ENCODE assay signal across 30 cellular contexts in the genomic region with DNA sequence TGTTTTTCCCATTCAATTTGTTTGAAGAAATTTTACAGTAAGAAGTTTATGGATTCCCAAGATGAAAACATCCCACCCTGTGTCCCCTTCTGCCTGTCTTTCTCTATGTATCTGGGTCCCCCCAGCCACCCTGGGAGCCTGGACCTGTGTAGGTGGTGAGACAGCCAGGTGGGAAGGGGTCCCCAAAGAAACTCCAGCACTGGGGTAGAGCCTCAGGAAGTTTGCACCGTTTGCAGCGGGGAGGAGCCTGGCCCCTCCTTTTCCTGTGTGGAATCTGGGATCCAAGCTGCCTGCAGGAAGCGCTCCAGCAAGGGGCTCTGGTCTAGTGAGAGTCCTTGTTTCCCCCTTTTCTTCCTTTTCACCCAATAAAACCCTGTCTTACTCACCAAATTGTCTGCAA. TPM values are rescaled to one million over a fixed set of nuclear protein-coding genes. Genes with fewer than 3 reads are reported as not detected.
"Had no signal": no experiment of that assay in that cellular context is flagged by ENCODE, and none has a peak within 500 bp of the region (broad histone marks: within the 10 kb centered on the region; RNA-seq: fewer than 3 reads in every experiment).

No MANE protein-coding gene starts in this region.

- H3K36me3 Mint-ChIP-seq: activated CD4-positive, alpha-beta memory T cell treated with anti-CD3 and anti-CD28 coated beads for 36 hours; activated naive CD4-positive, alpha-beta T cell treated with anti-CD3 and anti-CD28 coated beads, Interleukin-2, amount 50 U/mL, for 24 hours; activated naive CD8-positive, alpha-beta T cell treated with anti-CD3 and anti-CD28 coated beads for 36 hours had no signal

- ATAC-seq: activated CD4-positive, CD25-positive, alpha-beta regulatory T cell treated with anti-CD3 and anti-CD28 coated beads, Interleukin-2, amount 50 U/mL, for 24 hours; activated naive CD8-positive, alpha-beta T cell treated with anti-CD3 and anti-CD28 coated beads, Interleukin-2, amount 50 U/mL, for 24 hours; body of pancreas; gastroesophageal sphincter; T-helper 17 cell had no signal

- H3K27ac Mint-ChIP-seq: activated B cell treated with CpG ODN at 0.5 μM for 24 hours; activated CD4-positive, alpha-beta memory T cell treated with anti-CD3 and anti-CD28 coated beads for 36 hours; activated naive CD4-positive, alpha-beta T cell treated with anti-CD3 and anti-CD28 coated beads for 36 hours; activated naive CD4-positive, alpha-beta T cell treated with anti-CD3 and anti-CD28 coated beads, Interleukin-2, amount 50 U/mL, for 24 hours; activated naive CD8-positive, alpha-beta T cell treated with anti-CD3 and anti-CD28 coated beads for 36 hours; activated naive CD8-positive, alpha-beta T cell treated with anti-CD3 and anti-CD28 coated beads, Interleukin-2, amount 50 U/mL, for 24 hours; activated T-helper 1 cell treated with anti-CD3 and anti-CD28 coated beads, Interleukin-12 subunit alpha, Interleukin-12 subunit beta, Interleukin-2, Interleukin-4 antibody, amounts not matched to agents 30 ng/mL and 10 ng/mL and 1 ng/mL, durations not matched to agents 14 hours and 24 hours and 36 hours; activated T-helper 2 cell treated with anti-CD3 and anti-CD28 coated beads, Interferon-gamma antibody, Interleukin-2, Interleukin-4, amounts not matched to agents 10 μg/mL and 5 μg/mL and 100 μg/mL, durations not matched to agents 14 hours and 24 hours and 36 hours; T-helper 17 cell; T-helper 2 cell treated with Interferon-gamma antibody and Interleukin-4, amounts not matched to agents 5 μg/mL and 100 μg/mL, for 36 hours had no signal

- H3K36me3 ChIP-seq: adrenal gland, colonic mucosa, esophagus squamous epithelium, gastroesophageal sphincter, WERI-Rb-1 had no signal

- H3K4me3 ChIP-seq: adrenal gland, body of pancreas, colonic mucosa, esophagus squamous epithelium, gastroesophageal sphincter had no signal

- H3K27ac ChIP-seq: adrenal gland, body of pancreas, colonic mucosa, epithelial cell of prostate, esophagus squamous epithelium, gastroesophageal sphincter, WERI-Rb-1 had no signal

- H3K9me3 Mint-ChIP-seq: activated B cell treated with CpG ODN at 0.5 μM for 24 hours; activated CD4-positive, alpha-beta memory T cell treated with anti-CD3 and anti-CD28 coated beads for 36 hours; activated naive CD4-positive, alpha-beta T cell treated with anti-CD3 and anti-CD28 coated beads for 36 hours; activated naive CD4-positive, alpha-beta T cell treated with anti-CD3 and anti-CD28 coated beads, Interleukin-2, amount 50 U/mL, for 24 hours; activated naive CD8-positive, alpha-beta T cell treated with anti-CD3 and anti-CD28 coated beads for 36 hours; activated naive CD8-positive, alpha-beta T cell treated with anti-CD3 and anti-CD28 coated beads, Interleukin-2, amount 50 U/mL, for 24 hours; activated T-helper 1 cell treated with anti-CD3 and anti-CD28 coated beads, Interleukin-12 subunit alpha, Interleukin-12 subunit beta, Interleukin-2, Interleukin-4 antibody, amounts not matched to agents 30 ng/mL and 10 ng/mL and 1 ng/mL, durations not matched to agents 14 hours and 24 hours and 36 hours; activated T-helper 2 cell treated with anti-CD3 and anti-CD28 coated beads, Interferon-gamma antibody, Interleukin-2, Interleukin-4, amounts not matched to agents 10 μg/mL and 5 μg/mL and 100 μg/mL, durations not matched to agents 14 hours and 24 hours and 36 hours; T-helper 2 cell treated with Interferon-gamma antibody and Interleukin-4, amounts not matched to agents 5 μg/mL and 100 μg/mL, for 36 hours had no signal

- H3K4me3 Mint-ChIP-seq: activated B cell treated with CpG ODN at 0.5 μM for 24 hours; activated CD4-positive, alpha-beta memory T cell treated with anti-CD3 and anti-CD28 coated beads for 36 hours; activated naive CD4-positive, alpha-beta T cell treated with anti-CD3 and anti-CD28 coated beads for 36 hours; activated naive CD4-positive, alpha-beta T cell treated with anti-CD3 and anti-CD28 coated beads, Interleukin-2, amount 50 U/mL, for 24 hours; activated naive CD8-positive, alpha-beta T cell treated with anti-CD3 and anti-CD28 coated beads for 36 hours; activated naive CD8-positive, alpha-beta T cell treated with anti-CD3 and anti-CD28 coated beads, Interleukin-2, amount 50 U/mL, for 24 hours; activated T-helper 1 cell treated with anti-CD3 and anti-CD28 coated beads, Interleukin-12 subunit alpha, Interleukin-12 subunit beta, Interleukin-2, Interleukin-4 antibody, amounts not matched to agents 30 ng/mL and 10 ng/mL and 1 ng/mL, durations not matched to agents 14 hours and 24 hours and 36 hours; T-helper 17 cell; T-helper 2 cell treated with Interferon-gamma antibody and Interleukin-4, amounts not matched to agents 5 μg/mL and 100 μg/mL, for 36 hours had no signal

- H3K4me1 Mint-ChIP-seq: activated B cell treated with CpG ODN at 0.5 μM for 24 hours; activated naive CD4-positive, alpha-beta T cell treated with anti-CD3 and anti-CD28 coated beads, Interleukin-2, amount 50 U/mL, for 24 hours; activated naive CD8-positive, alpha-beta T cell treated with anti-CD3 and anti-CD28 coated beads for 36 hours; activated naive CD8-positive, alpha-beta T cell treated with anti-CD3 and anti-CD28 coated beads, Interleukin-2, amount 50 U/mL, for 24 hours had no signal

- H3K27me3 ChIP-seq: adrenal gland, body of pancreas, colonic mucosa had no signal

- DNase-seq: activated B cell treated with CpG ODN at 0.5 μM for 24 hours; activated CD4-positive, alpha-beta memory T cell treated with anti-CD3 and anti-CD28 coated beads for 36 hours; activated CD4-positive, alpha-beta T cell treated with anti-CD3 and anti-CD28 coated beads for 48 hours; activated CD4-positive, alpha-beta T cell treated with anti-CD3 and anti-CD28 coated beads, Interleukin-2, amount 50 U/mL, for 1 hour; activated effector memory CD4-positive, alpha-beta T cell treated with anti-CD3 and anti-CD28 coated beads, Interleukin-2, amount 50 U/mL, for 16 hours; activated naive CD4-positive, alpha-beta T cell treated with anti-CD3 and anti-CD28 coated beads for 36 hours; activated naive CD8-positive, alpha-beta T cell treated with anti-CD3 and anti-CD28 coated beads for 36 hours; activated naive CD8-positive, alpha-beta T cell treated with anti-CD3 and anti-CD28 coated beads, Interleukin-2, amount 50 U/mL, for 24 hours; activated T-cell treated with anti-CD3 and anti-CD28 coated beads, Interleukin-2, amount 50 U/mL, for 1 hour; activated T-cell treated with anti-CD3 and anti-CD28 coated beads, Interleukin-2, amount 50 U/mL, for 48 hours; adrenal gland; amygdala; aorta; body of pancreas; caudate nucleus; colonic mucosa; effector memory CD4-positive, alpha-beta T cell; esophagus squamous epithelium; foreskin melanocyte; T-helper 1 cell; T-helper 17 cell; T1000; WERI-Rb-1 had no signal

- H3K4me1 ChIP-seq: adrenal gland, body of pancreas, colonic mucosa had no signal

- H3K9me3 ChIP-seq: adrenal gland, body of pancreas, colonic mucosa, esophagus squamous epithelium, gastroesophageal sphincter had no signal

RNA-seq across cellular contexts. Expression of a gene that starts 49.4 kb away (rescaled TPM):
- total RNA-seq: activated B cell treated with CpG ODN at 0.5 μM for 24 hours had no signal
